21 cellular contexts compared by ENCODE assay signal in the genomic region with DNA sequence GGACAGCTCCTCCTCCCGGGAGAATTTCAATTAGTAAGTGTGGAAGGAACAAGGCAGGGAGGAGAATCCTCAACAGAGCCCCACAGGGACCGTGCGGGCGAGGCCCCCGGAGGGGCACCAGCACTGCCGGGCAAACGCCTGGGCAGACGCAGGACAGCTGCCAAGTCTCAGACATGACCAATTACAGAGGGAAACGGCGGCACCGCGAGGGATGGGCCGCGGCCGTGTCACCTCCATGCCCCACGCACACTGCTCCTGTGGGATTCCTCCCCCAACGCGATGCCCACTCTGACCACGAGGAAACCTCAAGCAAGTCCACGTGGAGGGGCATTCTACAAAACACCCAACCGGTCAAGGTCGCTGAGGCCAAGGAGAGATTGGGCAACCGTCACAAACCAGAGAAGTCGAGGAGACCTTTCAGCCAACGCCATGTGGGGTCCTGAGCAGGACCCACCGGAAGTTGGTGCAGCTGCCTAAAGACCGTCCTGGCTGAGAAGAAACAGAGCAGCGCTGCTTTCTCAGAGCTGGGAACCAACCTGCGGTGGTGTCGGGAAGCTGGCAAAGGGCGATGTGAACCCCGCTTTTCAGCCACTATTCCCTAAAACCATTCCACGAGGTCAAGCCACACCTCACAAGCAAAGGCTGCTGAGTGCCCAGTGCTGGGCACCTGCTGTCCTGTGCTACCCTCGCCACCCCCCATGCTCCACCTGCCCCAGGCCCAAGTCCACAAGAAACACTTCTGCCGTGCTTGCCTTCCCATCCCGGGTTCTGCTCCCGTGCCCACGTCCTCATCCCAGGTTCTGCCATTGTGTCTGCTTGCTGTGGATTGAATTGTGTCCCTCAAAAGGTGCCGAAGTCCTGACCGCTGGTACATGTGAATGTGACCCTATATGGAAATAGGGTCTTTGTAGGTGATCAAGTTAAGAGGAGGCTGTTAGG. TPM values are rescaled to one million over a fixed set of nuclear protein-coding genes. Genes with fewer than 3 reads are reported as not detected.
"Had no signal": no experiment of that assay in that cellular context is flagged by ENCODE, and none has a peak within 500 bp of the region (broad histone marks: within the 10 kb centered on the region; RNA-seq: fewer than 3 reads in every experiment).

No MANE protein-coding gene starts in this region.

- DNase-seq: activated B cell treated with CpG ODN at 0.5 μM for 24 hours; activated CD4-positive, alpha-beta T cell treated with anti-CD3 and anti-CD28 coated beads, Interleukin-2, amount 10 ng/mL, durations not matched to agents 7 days and 5 days; activated gamma-delta T cell treated with Interleukin-2 at 50 U/mL for 16 hours; activated T-cell treated with anti-CD3 and anti-CD28 coated beads, Interleukin-2, amount 50 U/mL, for 72 hours; effector CD8-positive, alpha-beta T cell; heart right ventricle; immature natural killer cell; nucleus accumbens; retina had no signal

- H3K9me3 Mint-ChIP-seq: activated T-cell treated with anti-CD3 and anti-CD28 coated beads, Interleukin-2, amount 50 U/mL, for 72 hours had no signal

- ATAC-seq: activated naive CD4-positive, alpha-beta T cell treated with anti-CD3 and anti-CD28 coated beads, Interleukin-2, amount 50 U/mL, for 72 hours; activated T-cell treated with anti-CD3 and anti-CD28 coated beads, Interleukin-2, amount 50 U/mL, for 72 hours; esophagus mucosa; heart right ventricle; natural killer cell treated with Interleukin-12 subunit alpha and Interleukin-12 subunit beta and Interleukin-15 and Interleukin-18, amount 100 ng/mL, for 72 hours; SK-N-SH treated with all-trans-retinoic acid at 6 μM for 48 hours; T-cell had no signal

- H3K4me3 Mint-ChIP-seq: activated B cell treated with CpG ODN at 0.5 μM for 24 hours; activated CD4-positive, alpha-beta T cell treated with anti-CD3 and anti-CD28 coated beads, Interleukin-2, amount 10 ng/mL, durations not matched to agents 7 days and 5 days; activated T-cell treated with anti-CD3 and anti-CD28 coated beads, Interleukin-2, amount 50 U/mL, for 72 hours; dendritic cell treated with granulocyte-macrophage colony-stimulating factor and Interleukin-4, amounts not matched to agents 40 ng/mL and 50 ng/mL, for 4 days; immature natural killer cell; natural killer cell treated with Interleukin-12 subunit alpha and Interleukin-12 subunit beta and Interleukin-15 and Interleukin-18, amount 100 ng/mL, for 72 hours; stimulated activated naive CD8-positive, alpha-beta T cell treated with anti-CD3 and anti-CD28 coated beads, Interleukin-15, Interleukin-2, amounts not matched to agents 100 ng/mL and 50 ng/mL, for 24 hours; T-cell had no signal

- H3K27ac Mint-ChIP-seq: activated B cell treated with CpG ODN at 0.5 μM for 24 hours; activated naive CD4-positive, alpha-beta T cell treated with anti-CD3 and anti-CD28 coated beads, Interleukin-2, amount 50 U/mL, for 72 hours; activated T-cell treated with anti-CD3 and anti-CD28 coated beads, Interleukin-2, amount 50 U/mL, for 72 hours; dendritic cell treated with granulocyte-macrophage colony-stimulating factor and Interleukin-4, amounts not matched to agents 40 ng/mL and 50 ng/mL, for 4 days; immature natural killer cell; natural killer cell treated with Interleukin-12 subunit alpha and Interleukin-12 subunit beta and Interleukin-15 and Interleukin-18, amount 100 ng/mL, for 72 hours; stimulated activated naive CD8-positive, alpha-beta T cell treated with anti-CD3 and anti-CD28 coated beads, Interleukin-15, Interleukin-2, amounts not matched to agents 100 ng/mL and 50 ng/mL, for 24 hours; T-cell had no signal

- H3K36me3 Mint-ChIP-seq: natural killer cell treated with Interleukin-12 subunit alpha and Interleukin-12 subunit beta and Interleukin-15 and Interleukin-18, amount 100 ng/mL, for 72 hours; T-cell had no signal

- H3K4me1 Mint-ChIP-seq: activated CD4-positive, alpha-beta T cell treated with anti-CD3 and anti-CD28 coated beads, Interleukin-2, amount 10 ng/mL, durations not matched to agents 7 days and 5 days; immature natural killer cell had no signal

RNA-seq across cellular contexts. Expression of a gene that starts 1.4 kb away (rescaled TPM):
- total RNA-seq: activated B cell treated with CpG ODN at 0.5 μM for 24 hours; activated CD4-positive, alpha-beta T cell treated with anti-CD3 and anti-CD28 coated beads, Interleukin-2, amount 10 ng/mL, durations not matched to agents 7 days and 5 days; activated naive CD4-positive, alpha-beta T cell treated with anti-CD3 and anti-CD28 coated beads, Interleukin-2, amount 50 U/mL, for 72 hours; activated T-cell treated with anti-CD3 and anti-CD28 coated beads, Interleukin-2, amount 50 U/mL, for 72 hours; adrenal gland; cerebellum; esophagus mucosa; heart right ventricle; liver; natural killer cell treated with Interleukin-12 subunit alpha and Interleukin-12 subunit beta and Interleukin-15 and Interleukin-18, amount 100 ng/mL, for 72 hours; skeletal muscle tissue; T-cell; tibial nerve had no signal

RNA-seq across cellular contexts. Expression of a gene that starts 8.3 kb away (rescaled TPM):
- total RNA-seq: activated B cell treated with CpG ODN at 0.5 μM for 24 hours; activated CD4-positive, alpha-beta T cell treated with anti-CD3 and anti-CD28 coated beads, Interleukin-2, amount 10 ng/mL, durations not matched to agents 7 days and 5 days; activated naive CD4-positive, alpha-beta T cell treated with anti-CD3 and anti-CD28 coated beads, Interleukin-2, amount 50 U/mL, for 72 hours; activated T-cell treated with anti-CD3 and anti-CD28 coated beads, Interleukin-2, amount 50 U/mL, for 72 hours; adrenal gland; cerebellum; esophagus mucosa; heart right ventricle; liver; natural killer cell treated with Interleukin-12 subunit alpha and Interleukin-12 subunit beta and Interleukin-15 and Interleukin-18, amount 100 ng/mL, for 72 hours; skeletal muscle tissue; T-cell; tibial nerve had no signal

RNA-seq across cellular contexts. Expression of a gene that starts 13.5 kb away (rescaled TPM):
- total RNA-seq: activated B cell treated with CpG ODN at 0.5 μM for 24 hours; activated CD4-positive, alpha-beta T cell treated with anti-CD3 and anti-CD28 coated beads, Interleukin-2, amount 10 ng/mL, durations not matched to agents 7 days and 5 days; activated naive CD4-positive, alpha-beta T cell treated with anti-CD3 and anti-CD28 coated beads, Interleukin-2, amount 50 U/mL, for 72 hours; activated T-cell treated with anti-CD3 and anti-CD28 coated beads, Interleukin-2, amount 50 U/mL, for 72 hours; adrenal gland; cerebellum; esophagus mucosa; heart right ventricle; liver; natural killer cell treated with Interleukin-12 subunit alpha and Interleukin-12 subunit beta and Interleukin-15 and Interleukin-18, amount 100 ng/mL, for 72 hours; skeletal muscle tissue; T-cell; tibial nerve had no signal

RNA-seq across cellular contexts. Expression of a gene that starts 20.2 kb away (rescaled TPM):
- total RNA-seq: activated B cell treated with CpG ODN at 0.5 μM for 24 hours; activated CD4-positive, alpha-beta T cell treated with anti-CD3 and anti-CD28 coated beads, Interleukin-2, amount 10 ng/mL, durations not matched to agents 7 days and 5 days; activated naive CD4-positive, alpha-beta T cell treated with anti-CD3 and anti-CD28 coated beads, Interleukin-2, amount 50 U/mL, for 72 hours; activated T-cell treated with anti-CD3 and anti-CD28 coated beads, Interleukin-2, amount 50 U/mL, for 72 hours; adrenal gland; cerebellum; esophagus mucosa; heart right ventricle; liver; natural killer cell treated with Interleukin-12 subunit alpha and Interleukin-12 subunit beta and Interleukin-15 and Interleukin-18, amount 100 ng/mL, for 72 hours; skeletal muscle tissue; T-cell; tibial nerve had no signal

RNA-seq across cellular contexts. Expression of a gene that starts 20.8 kb away (rescaled TPM):
- total RNA-seq: activated B cell treated with CpG ODN at 0.5 μM for 24 hours; activated CD4-positive, alpha-beta T cell treated with anti-CD3 and anti-CD28 coated beads, Interleukin-2, amount 10 ng/mL, durations not matched to agents 7 days and 5 days; activated naive CD4-positive, alpha-beta T cell treated with anti-CD3 and anti-CD28 coated beads, Interleukin-2, amount 50 U/mL, for 72 hours; activated T-cell treated with anti-CD3 and anti-CD28 coated beads, Interleukin-2, amount 50 U/mL, for 72 hours; adrenal gland; cerebellum; esophagus mucosa; heart right ventricle; liver; natural killer cell treated with Interleukin-12 subunit alpha and Interleukin-12 subunit beta and Interleukin-15 and Interleukin-18, amount 100 ng/mL, for 72 hours; skeletal muscle tissue; T-cell; tibial nerve had no signal
